In genomic region chr9:72728031-72728770, GRCh38 we compare ENCODE assay signal across 20 cellular contexts.
"Had no signal": no experiment of that assay in that cellular context is flagged by ENCODE, and none has a peak within 500 bp of the region (broad histone marks: within the 10 kb centered on the region; RNA-seq: fewer than 3 reads in every experiment).

No MANE protein-coding gene starts in this region.

- H3K4me1 ChIP-seq: ascending aorta, breast epithelium, pancreas, spleen, testis had no signal

- DNase-seq: activated CD4-positive, CD25-positive, alpha-beta regulatory T cell treated with anti-CD3 and anti-CD28 coated beads, Interleukin-2, amount 50 U/mL, for 72 hours; activated CD8-positive, alpha-beta memory T cell treated with anti-CD3 and anti-CD28 coated beads for 24 hours; activated CD8-positive, alpha-beta memory T cell treated with anti-CD3 and anti-CD28 coated beads, Interleukin-2, amount 50 U/mL, for 48 hours; activated gamma-delta T cell; activated T-cell treated with anti-CD3 and anti-CD28 coated beads, Interleukin-2, amount 50 U/mL, for 72 hours; effector CD4-positive, alpha-beta T cell; foreskin fibroblast; head of caudate nucleus; naive thymus-derived CD8-positive, alpha-beta T cell; pancreas; spleen; stimulated activated CD4-positive, alpha-beta T cell treated with anti-CD3 and anti-CD28 coated beads, Interleukin-4, amount 100 ng/mL, for 4 hours; T1000; testis had no signal

- H3K27me3 Mint-ChIP-seq: stimulated activated memory B cell treated with anti-CD40 and anti-IgM and Interleukin-4, amounts not matched to agents 10 μg/mL and 1 μg/mL and 100 μg/mL, for 72 hours; type B pancreatic cell had no signal

- H3K9me3 ChIP-seq: ascending aorta, breast epithelium, neutrophil, pancreas, spleen, testis had no signal

- ATAC-seq: activated T-cell treated with anti-CD3 and anti-CD28 coated beads, Interleukin-2, amount 50 U/mL, for 72 hours; naive thymus-derived CD8-positive, alpha-beta T cell; pancreas; stimulated activated memory B cell treated with anti-CD40 and anti-IgM and Interleukin-4, amounts not matched to agents 10 μg/mL and 1 μg/mL and 100 μg/mL, for 72 hours had no signal

- H3K4me3 ChIP-seq: ascending aorta, breast epithelium, pancreas, spleen, testis had no signal

- H3K4me1 Mint-ChIP-seq: activated naive CD4-positive, alpha-beta T cell treated with anti-CD3 and anti-CD28 coated beads, Interleukin-2, amount 50 U/mL, for 24 hours; naive thymus-derived CD8-positive, alpha-beta T cell; stimulated activated memory B cell treated with anti-CD40 and anti-IgM and Interleukin-4, amounts not matched to agents 10 μg/mL and 1 μg/mL and 100 μg/mL, for 72 hours had no signal

- FAIRE-seq: pancreas had no signal

- H3K36me3 ChIP-seq: ascending aorta, breast epithelium, neutrophil, pancreas, spleen had no signal

- H3K36me3 Mint-ChIP-seq: activated naive CD4-positive, alpha-beta T cell treated with anti-CD3 and anti-CD28 coated beads, Interleukin-2, amount 50 U/mL, for 24 hours; naive thymus-derived CD8-positive, alpha-beta T cell; stimulated activated memory B cell treated with anti-CD40 and anti-IgM and Interleukin-4, amounts not matched to agents 10 μg/mL and 1 μg/mL and 100 μg/mL, for 72 hours; type B pancreatic cell had no signal

- H3K9me3 Mint-ChIP-seq: activated naive CD4-positive, alpha-beta T cell treated with anti-CD3 and anti-CD28 coated beads, Interleukin-2, amount 50 U/mL, for 24 hours; activated T-cell treated with anti-CD3 and anti-CD28 coated beads, Interleukin-2, amount 50 U/mL, for 72 hours; type B pancreatic cell had no signal

- H3K27ac Mint-ChIP-seq: activated naive CD4-positive, alpha-beta T cell treated with anti-CD3 and anti-CD28 coated beads, Interleukin-2, amount 50 U/mL, for 24 hours; activated T-cell treated with anti-CD3 and anti-CD28 coated beads, Interleukin-2, amount 50 U/mL, for 72 hours; naive thymus-derived CD8-positive, alpha-beta T cell; stimulated activated memory B cell treated with anti-CD40 and anti-IgM and Interleukin-4, amounts not matched to agents 10 μg/mL and 1 μg/mL and 100 μg/mL, for 72 hours; type B pancreatic cell had no signal

- H3K27me3 ChIP-seq: ascending aorta, breast epithelium, pancreas, spleen, testis had no signal

- H3K27ac ChIP-seq: ascending aorta, breast epithelium, neutrophil, pancreas, spleen, testis had no signal

- H3K4me3 Mint-ChIP-seq: activated naive CD4-positive, alpha-beta T cell treated with anti-CD3 and anti-CD28 coated beads, Interleukin-2, amount 50 U/mL, for 24 hours; activated T-cell treated with anti-CD3 and anti-CD28 coated beads, Interleukin-2, amount 50 U/mL, for 72 hours; naive thymus-derived CD8-positive, alpha-beta T cell; stimulated activated memory B cell treated with anti-CD40 and anti-IgM and Interleukin-4, amounts not matched to agents 10 μg/mL and 1 μg/mL and 100 μg/mL, for 72 hours; type B pancreatic cell had no signal
